Comparison of ENCODE assay signal across 25 cellular contexts in the genomic region with DNA sequence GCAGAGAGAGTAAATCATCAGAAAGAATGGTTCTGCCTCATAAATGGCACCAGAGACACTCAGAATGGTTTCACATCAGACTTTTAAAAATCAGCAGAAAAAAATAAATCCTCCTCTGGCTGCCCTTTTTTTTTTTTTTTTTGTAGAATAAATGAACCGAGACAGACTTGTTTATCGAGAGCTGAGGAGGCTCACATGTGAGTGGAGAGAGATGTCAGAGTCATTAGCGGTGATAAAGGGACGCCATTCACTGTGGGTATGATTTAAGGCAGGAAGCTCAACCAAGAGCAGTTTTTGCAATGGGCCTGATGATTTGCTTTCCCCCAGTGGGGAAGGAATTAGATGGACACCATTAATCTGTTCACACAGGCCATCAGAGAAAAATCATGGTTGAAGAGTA.
"Had no signal": no experiment of that assay in that cellular context is flagged by ENCODE, and none has a peak within 500 bp of the region (broad histone marks: within the 10 kb centered on the region; RNA-seq: fewer than 3 reads in every experiment).

No MANE protein-coding gene starts in this region.

- H3K4me1 Mint-ChIP-seq: naive thymus-derived CD8-positive, alpha-beta T cell; stimulated activated effector memory CD8-positive, alpha-beta T cell treated with anti-CD3 and anti-CD28 coated beads, Interleukin-12 subunit alpha, Interleukin-12 subunit beta, amount 100 ng/mL, for 72 hours had no signal

- H3K27me3 ChIP-seq: left lung, ovary, suprapubic skin, tibial artery, upper lobe of right lung had no signal

- H3K4me3 Mint-ChIP-seq: naive thymus-derived CD8-positive, alpha-beta T cell; stimulated activated effector memory CD8-positive, alpha-beta T cell treated with anti-CD3 and anti-CD28 coated beads, Interleukin-12 subunit alpha, Interleukin-12 subunit beta, amount 100 ng/mL, for 72 hours; stimulated activated naive CD8-positive, alpha-beta T cell treated with anti-CD3 and anti-CD28 coated beads, Interleukin-15, Interleukin-2, amounts not matched to agents 100 ng/mL and 50 ng/mL, for 24 hours had no signal

- H3K27me3 Mint-ChIP-seq: naive thymus-derived CD8-positive, alpha-beta T cell; progenitor cell of endocrine pancreas; stimulated activated naive CD8-positive, alpha-beta T cell treated with anti-CD3 and anti-CD28 coated beads, Interleukin-15, Interleukin-2, amounts not matched to agents 100 ng/mL and 50 ng/mL, for 24 hours had no signal

- H3K36me3 ChIP-seq: ovary, suprapubic skin, thoracic aorta, upper lobe of right lung had no signal

- DNase-seq: hippocampal formation; kidney; left cardiac atrium; left lung; lower lobe of right lung; mammary epithelial cell; mesenchymal stem cell; naive thymus-derived CD8-positive, alpha-beta T cell; ovary; retina; right cardiac atrium; stimulated activated CD4-positive, alpha-beta T cell treated with anti-CD3 and anti-CD28 coated beads, Interleukin-12 subunit alpha, Interleukin-12 subunit beta, amount 100 ng/mL, for 4 hours; stimulated activated CD4-positive, alpha-beta T cell treated with anti-CD3 and anti-CD28 coated beads, Interleukin-15, amount 100 ng/mL, for 24 hours; stimulated activated CD4-positive, alpha-beta T cell treated with anti-CD3 and anti-CD28 coated beads, Interleukin-2, amount 100 ng/mL, for 24 hours; stimulated activated CD4-positive, alpha-beta T cell treated with anti-CD3 and anti-CD28 coated beads, Interleukin-4, amount 100 ng/mL, for 1 hour; stimulated activated naive CD4-positive, alpha-beta T cell; tibial artery; trophoblast cell; upper lobe of right lung had no signal

- H3K36me3 Mint-ChIP-seq: stimulated activated effector memory CD8-positive, alpha-beta T cell treated with anti-CD3 and anti-CD28 coated beads, Interleukin-12 subunit alpha, Interleukin-12 subunit beta, amount 100 ng/mL, for 72 hours had no signal

- H3K27ac Mint-ChIP-seq: naive thymus-derived CD8-positive, alpha-beta T cell; progenitor cell of endocrine pancreas; stimulated activated effector memory CD8-positive, alpha-beta T cell treated with anti-CD3 and anti-CD28 coated beads, Interleukin-12 subunit alpha, Interleukin-12 subunit beta, amount 100 ng/mL, for 72 hours; stimulated activated naive CD8-positive, alpha-beta T cell treated with anti-CD3 and anti-CD28 coated beads, Interleukin-15, Interleukin-2, amounts not matched to agents 100 ng/mL and 50 ng/mL, for 24 hours had no signal

- H3K4me3 ChIP-seq: left lung, lower lobe of right lung, ovary, skin epidermis, suprapubic skin, thoracic aorta, tibial artery, upper lobe of right lung had no signal
